2 cellular contexts compared by ENCODE assay signal in the genomic region with DNA sequence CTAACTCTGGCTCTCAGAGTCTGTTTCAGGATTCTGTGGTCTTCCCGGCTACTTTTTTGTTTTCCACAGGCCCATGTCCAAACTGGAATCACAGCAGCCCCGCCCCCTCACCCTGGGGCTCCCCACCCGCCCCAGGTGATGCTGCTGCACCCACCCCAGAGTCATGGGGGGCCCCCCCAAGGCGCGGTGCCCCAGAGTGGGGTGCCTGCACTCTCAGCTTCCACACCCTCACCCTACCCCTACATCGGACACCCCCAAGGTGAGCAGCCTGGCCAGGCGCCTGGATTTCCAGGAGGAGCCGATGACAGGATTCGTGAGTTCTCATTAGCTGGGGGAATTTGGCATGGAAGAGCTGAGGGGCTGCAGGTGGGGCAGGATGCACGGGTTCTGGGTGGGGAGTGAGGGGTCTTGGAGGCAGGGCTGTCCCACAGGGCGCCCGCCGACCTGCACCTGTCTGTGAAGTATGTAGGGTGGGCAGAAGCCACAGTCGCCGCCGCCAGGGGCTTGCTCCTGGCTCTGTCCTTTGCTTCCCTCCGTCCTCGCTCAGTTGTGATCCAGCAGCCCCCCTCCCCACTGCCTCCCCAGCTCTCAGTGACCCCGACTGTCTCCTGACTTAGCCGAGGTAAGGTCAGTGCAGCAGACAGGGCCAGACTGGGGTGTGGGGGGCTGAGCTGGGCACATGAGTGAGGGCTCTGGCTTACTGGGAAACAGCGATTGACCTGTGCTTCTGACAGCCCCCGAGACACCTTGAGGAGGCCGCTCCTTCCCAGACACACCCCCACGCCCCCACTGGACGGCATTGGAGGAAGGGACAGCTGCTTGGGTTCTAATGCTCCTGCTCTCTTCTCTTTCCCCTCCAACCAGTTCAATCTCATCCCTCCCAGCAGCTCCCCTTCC.
TF ChIP-seq lines count a peak whose summit lies in the region.

No MANE protein-coding gene starts in this region.

TF ChIP-seq in HEK293, 187 proteins besides CTCF, POLR2A, EP300 and RAD21:
- TF ChIP-seq KLF9 (tag by site-specific recombination; IDR thresholded peaks at IDR 0.05; ENCODE audit: low read depth) (peak; percentile 90), KLF16 (tag by site-specific recombination; IDR thresholded peaks at IDR 0.05) (peak; percentile 40; the same call in 1 of the 2 replicates), KLF1 (tag by site-specific recombination; IDR thresholded peaks at IDR 0.05) (peak; percentile 77), KLF10 (tag by site-specific recombination; IDR thresholded peaks at IDR 0.05) (peak; percentile 52; the same call in 1 of the 2 replicates), ZNF660 (tag by site-specific recombination; IDR thresholded peaks at IDR 0.05) (no peak), ZNF843 (tag by site-specific recombination; IDR thresholded peaks at IDR 0.05) (no peak), KLF8 (tag by site-specific recombination; IDR thresholded peaks at IDR 0.05) (0 out of 2 replicates have a peak, but pooled peaks have one; percentile 23)
- TF ChIP-seq, protein P1, sequence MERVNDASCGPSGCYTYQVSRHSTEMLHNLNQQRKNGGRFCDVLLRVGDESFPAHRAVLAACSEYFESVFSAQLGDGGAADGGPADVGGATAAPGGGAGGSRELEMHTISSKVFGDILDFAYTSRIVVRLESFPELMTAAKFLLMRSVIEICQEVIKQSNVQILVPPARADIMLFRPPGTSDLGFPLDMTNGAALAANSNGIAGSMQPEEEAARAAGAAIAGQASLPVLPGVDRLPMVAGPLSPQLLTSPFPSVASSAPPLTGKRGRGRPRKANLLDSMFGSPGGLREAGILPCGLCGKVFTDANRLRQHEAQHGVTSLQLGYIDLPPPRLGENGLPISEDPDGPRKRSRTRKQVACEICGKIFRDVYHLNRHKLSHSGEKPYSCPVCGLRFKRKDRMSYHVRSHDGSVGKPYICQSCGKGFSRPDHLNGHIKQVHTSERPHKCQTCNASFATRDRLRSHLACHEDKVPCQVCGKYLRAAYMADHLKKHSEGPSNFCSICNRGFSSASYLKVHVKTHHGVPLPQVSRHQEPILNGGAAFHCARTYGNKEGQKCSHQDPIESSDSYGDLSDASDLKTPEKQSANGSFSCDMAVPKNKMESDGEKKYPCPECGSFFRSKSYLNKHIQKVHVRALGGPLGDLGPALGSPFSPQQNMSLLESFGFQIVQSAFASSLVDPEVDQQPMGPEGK (tag by site-specific recombination; IDR thresholded peaks at IDR 0.05), result peak; percentile 57

TF ChIP-seq in H1, 55 proteins besides CTCF, POLR2A, EP300 and RAD21:
- TF ChIP-seq ZNF274 (IDR thresholded peaks at IDR 0.05; ENCODE audit: borderline replicate concordance, extremely low read depth, low read length) (no peak), RBBP5 (IDR thresholded peaks at IDR 0.05; ENCODE audit: borderline replicate concordance, low read depth, low read length) (no peak), ASH2L (IDR thresholded peaks at IDR 0.05; ENCODE audit: low read length) (no peak), MAFK (IDR thresholded peaks at IDR 0.05; ENCODE audit: low read depth, low read length) (no peak), POLR2AphosphoS5 (IDR thresholded peaks at IDR 0.05; ENCODE audit: low read depth, low read length) (peak; percentile 17; the same call in 1 of the 2 replicates)
